8 cellular contexts compared by ENCODE assay signal in the genomic region with DNA sequence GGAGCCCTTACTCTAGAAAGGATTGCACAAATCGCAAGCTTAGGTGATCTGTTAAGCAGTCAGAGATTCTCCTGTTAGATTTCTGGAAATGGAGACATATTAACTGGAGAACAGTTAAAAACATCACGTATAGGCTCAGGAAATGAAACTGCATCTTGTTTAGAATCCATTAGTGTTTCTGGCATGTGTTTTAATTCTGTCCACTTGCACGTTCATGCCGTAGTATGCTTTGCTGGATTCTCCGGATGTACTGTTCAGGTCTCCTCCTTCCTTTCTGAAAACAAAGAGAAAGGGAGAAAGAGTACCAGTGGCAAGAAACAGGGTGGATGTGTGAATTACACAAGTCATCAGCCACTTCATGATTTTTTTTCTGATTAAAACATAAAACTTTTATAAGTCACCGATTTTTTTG. TPM values are rescaled to one million over a fixed set of nuclear protein-coding genes. Genes with fewer than 3 reads are reported as not detected.
A peak's percentile ranks its signal among the peaks of the same experiment; 100 is the strongest.
DNase-seq lines count a peak whose midpoint lies in the region; ATAC-seq and TF ChIP-seq lines count a peak whose summit lies in the region.

No MANE protein-coding gene starts in this region.

- H3K9me3 ChIP-seq in heart left ventricle: no peaks in the 10 kb centered on the region
- no peaks in the 10 kb centered on the region for H3K9me3 ChIP-seq in T-helper 17 cell (ENCODE audit: control insufficient read depth, low read length, poor library complexity, severe bottlenecking)
- H3K9me3 ChIP-seq in sigmoid colon: no peaks in the 10 kb centered on the region

- H3K4me1 ChIP-seq in heart left ventricle (peaks cover 3 to 68% (median 29%) of the 10 kb centered on the region in 12 donors), sigmoid colon (peaks cover 0 to 44% (median 29%) of the 10 kb centered on the region in 4 donors)

- H3K27me3 ChIP-seq in heart left ventricle: peaks cover 0 to 65% (median 0%) of the 10 kb centered on the region in 9 donors
- no peaks in the 10 kb centered on the region for H3K27me3 ChIP-seq in sigmoid colon

- no peak for ATAC-seq in heart left ventricle
- ATAC-seq in Right ventricle myocardium inferior: no peak
- ATAC-seq in T-helper 17 cell: no peak
- no peak for ATAC-seq in sciatic nerve

- 1 to 4% (median 2%) methylated on average over 6 of the region's 6 CpGs for WGBS in heart left ventricle, 4 donors
- 0 to 1% methylated on average over 6 of the region's 6 CpGs for WGBS in sigmoid colon, 2 donors

- TF ChIP-seq POLR2A in heart left ventricle (IDR thresholded peaks at IDR 0.05) (no peak), sigmoid colon (IDR thresholded peaks at IDR 0.05) (no peak)

- H3K4me3 Mint-ChIP-seq in T-helper 17 cell: peak overlapping the region; percentile 97

- H3K27ac Mint-ChIP-seq in T-helper 17 cell: peak overlapping the region; percentile 95

- no peaks in the 10 kb centered on the region for H3K36me3 ChIP-seq in heart left ventricle
- no peaks in the 10 kb centered on the region for H3K36me3 ChIP-seq in sigmoid colon

- H3K27me3 Mint-ChIP-seq in T-helper 17 cell: peaks cover 19% of the 10 kb centered on the region

- intact Hi-C loops in heart left ventricle (cut with DNase I): loop anchor here in 5 of 10 donors (5.0 to 10.0 kb wide), 6 partner anchors 156 to 1589 kb away; a partner anchor contains a TSS
- intact Hi-C loops in Right ventricle myocardium inferior (cut with DNase I): loop anchor here (5.0 to 10.0 kb wide), 4 partner anchors 156 to 1964 kb away; a partner anchor contains a TSS
- intact Hi-C loops in sigmoid colon (cut with DNase I): loop anchor here (5.0 kb wide), 2 partner anchors 156 to 1839 kb away; a partner anchor contains a TSS
- intact Hi-C loops in sciatic nerve (cut with DNase I): no loop called here

- peak overlapping the region; percentile 55 to 90 (median 70) for H3K4me3 ChIP-seq in heart left ventricle
- H3K4me3 ChIP-seq in foreskin fibroblast (ENCODE audit: low read depth in 1 of 2, low read length in 2 of 2): peak overlapping the region; percentile 79 to 83
- peak overlapping the region; percentile 54 to 63 (median 60) for H3K4me3 ChIP-seq in sigmoid colon

- no peak for DNase-seq in heart left ventricle
- DNase-seq in Right ventricle myocardium inferior (ENCODE audit: missing footprints): no peak
- no peak for DNase-seq in T-helper 17 cell
- no peak for DNase-seq in foreskin fibroblast
- no peak for DNase-seq in sigmoid colon
- DNase-seq in activated gamma-delta T cell (lab: John Stamatoyannopoulos, UW): no peak
- no peak for DNase-seq in sciatic nerve (ENCODE audit: low spot score)
- DNase-seq in COLO829 (ENCODE audit: low spot score): no peak

- H3K27ac ChIP-seq in heart left ventricle: peak overlapping the region in 11 of 12 donors; percentile 3 to 79 (median 67)
- peak overlapping the region; percentile 79 to 97 (median 92) for H3K27ac ChIP-seq in sigmoid colon

- no peak for TF ChIP-seq EP300 in sigmoid colon (IDR thresholded peaks at IDR 0.05)

- TF ChIP-seq CTCF in heart left ventricle (IDR thresholded peaks at IDR 0.05) (no peak), foreskin fibroblast (IDR thresholded peaks at IDR 0.05; ENCODE audit: low read depth, low read length) (no peak), sigmoid colon (IDR thresholded peaks at IDR 0.05) (no peak)

- H3K4me1 Mint-ChIP-seq in T-helper 17 cell: peaks cover 51% of the 10 kb centered on the region

- no peaks in the 10 kb centered on the region for H3K36me3 Mint-ChIP-seq in T-helper 17 cell (ENCODE audit: low read depth)

RNA-seq across cellular contexts. Expression of a gene that starts 2.5 kb away (rescaled TPM):
- total RNA-seq in heart left ventricle (10 to 100 TPM; 11.0 to 42.2 (median 17.0) TPM), Right ventricle myocardium inferior (15.4 TPM), T-helper 17 cell (10 to 100 TPM; 13.7 to 15.0 TPM), sigmoid colon (10 to 100 TPM; 23.3 to 32.1 (median 25.0) TPM), sciatic nerve (20.2 TPM)
- polyA plus RNA-seq in heart left ventricle (1 to 10 TPM; 2.0 to 9.3 TPM), sigmoid colon (10 to 100 TPM in 1 of 3 donors, 1 to 10 TPM in 2; 3.7 to 25.8 (median 6.0) TPM)
